ENCODE assay signal across 8 cellular contexts in genomic region chr5:115626444-115626823, GRCh38. TPM values are rescaled to one million over a fixed set of nuclear protein-coding genes. Genes with fewer than 3 reads are reported as not detected.
DNase-seq lines count a peak whose midpoint lies in the region; ATAC-seq and TF ChIP-seq lines count a peak whose summit lies in the region.

No MANE protein-coding gene starts in this region.

- no peak for TF ChIP-seq CTCF in AG04450 (IDR thresholded peaks at IDR 0.05; ENCODE audit: low read depth, low read length)

- peak overlapping the region; percentile 89 for H3K4me3 ChIP-seq in AG04450 (ENCODE audit: low read depth, low read length)

- DNase-seq in AG04450 (ENCODE audit: low read depth, low spot score): no peak
- no peak for DNase-seq in activated CD8-positive, alpha-beta T cell treated with anti-CD3 and anti-CD28 coated beads, Interleukin-2, amount 10 ng/mL, durations not matched to agents 7 days and 5 days
- peak; percentile 25 for DNase-seq in hepatic stellate cell (ENCODE audit: low spot score)
- DNase-seq in stimulated activated effector memory CD8-positive, alpha-beta T cell treated with anti-CD3 and anti-CD28 coated beads, Interleukin-12 subunit alpha, Interleukin-12 subunit beta, amount 100 ng/mL, for 72 hours (ENCODE audit: low spot score in 2 of 2): no peak
- no peak for DNase-seq in stimulated activated naive CD4-positive, alpha-beta T cell (lab: John Stamatoyannopoulos, UW)
- no peak for DNase-seq in cerebellar nuclear complex (lab: John Stamatoyannopoulos, UW)

- peaks cover 24% of the 10 kb centered on the region for H3K4me1 Mint-ChIP-seq in activated CD8-positive, alpha-beta T cell treated with anti-CD3 and anti-CD28 coated beads, Interleukin-2, amount 10 ng/mL, durations not matched to agents 7 days and 5 days (ENCODE audit: low read depth)
- peaks cover 18% of the 10 kb centered on the region for H3K4me1 Mint-ChIP-seq in stimulated activated effector memory CD8-positive, alpha-beta T cell treated with anti-CD3 and anti-CD28 coated beads, Interleukin-12 subunit alpha, Interleukin-12 subunit beta, amount 100 ng/mL, for 72 hours

- ATAC-seq in GM19035 (IDR thresholded peaks at IDR 0.05; ENCODE audit: unreplicated experiment): peak; percentile 40
- ATAC-seq in HG03159 (IDR thresholded peaks at IDR 0.05; ENCODE audit: unreplicated experiment): peak; percentile 21
- peak; percentile 30 for ATAC-seq in activated CD8-positive, alpha-beta T cell treated with anti-CD3 and anti-CD28 coated beads, Interleukin-2, amount 10 ng/mL, durations not matched to agents 7 days and 5 days
- peak; percentile 53 for ATAC-seq in stimulated activated effector memory CD8-positive, alpha-beta T cell treated with anti-CD3 and anti-CD28 coated beads, Interleukin-12 subunit alpha, Interleukin-12 subunit beta, amount 100 ng/mL, for 72 hours

- no peak overlapping the region for H3K4me3 Mint-ChIP-seq in activated CD8-positive, alpha-beta T cell treated with anti-CD3 and anti-CD28 coated beads, Interleukin-2, amount 10 ng/mL, durations not matched to agents 7 days and 5 days
- no peak overlapping the region for H3K4me3 Mint-ChIP-seq in stimulated activated effector memory CD8-positive, alpha-beta T cell treated with anti-CD3 and anti-CD28 coated beads, Interleukin-12 subunit alpha, Interleukin-12 subunit beta, amount 100 ng/mL, for 72 hours

- H3K9me3 Mint-ChIP-seq in activated CD8-positive, alpha-beta T cell treated with anti-CD3 and anti-CD28 coated beads, Interleukin-2, amount 10 ng/mL, durations not matched to agents 7 days and 5 days (ENCODE audit: insufficient read depth): no peaks in the 10 kb centered on the region
- H3K9me3 Mint-ChIP-seq in stimulated activated effector memory CD8-positive, alpha-beta T cell treated with anti-CD3 and anti-CD28 coated beads, Interleukin-12 subunit alpha, Interleukin-12 subunit beta, amount 100 ng/mL, for 72 hours: no peaks in the 10 kb centered on the region

- CTCF ChIA-PET in AG04450 (lab: Charles Lee): interaction anchor here (4.7 kb wide), 1 partner anchor 317 kb away, joined by 26 read pairs; no protein-coding TSS in a partner anchor
- CTCF ChIA-PET in activated CD8-positive, alpha-beta T cell treated with anti-CD3 and anti-CD28 coated beads, Interleukin-2, amount 10 ng/mL, durations not matched to agents 7 days and 5 days (lab: Charles Lee): interaction anchor here (2.3 kb wide), 1 partner anchor 9 kb away, joined by 17 read pairs; no protein-coding TSS in a partner anchor

- peak overlapping the region; percentile 67 for H3K27ac ChIP-seq in AG04450 (ENCODE audit: low read depth, low read length)

- peaks cover 6% of the 10 kb centered on the region for H3K27me3 Mint-ChIP-seq in activated CD8-positive, alpha-beta T cell treated with anti-CD3 and anti-CD28 coated beads, Interleukin-2, amount 10 ng/mL, durations not matched to agents 7 days and 5 days (ENCODE audit: low read depth)

- POLR2A ChIA-PET in AG04450 (lab: Yijun Ruan, JAX): no interaction called here
- POLR2A ChIA-PET in activated CD8-positive, alpha-beta T cell treated with anti-CD3 and anti-CD28 coated beads, Interleukin-2, amount 10 ng/mL, durations not matched to agents 7 days and 5 days (lab: Charles Lee): no interaction called here

- H3K36me3 Mint-ChIP-seq in activated CD8-positive, alpha-beta T cell treated with anti-CD3 and anti-CD28 coated beads, Interleukin-2, amount 10 ng/mL, durations not matched to agents 7 days and 5 days (ENCODE audit: low read depth): peaks cover 15% of the 10 kb centered on the region
- H3K36me3 Mint-ChIP-seq in stimulated activated effector memory CD8-positive, alpha-beta T cell treated with anti-CD3 and anti-CD28 coated beads, Interleukin-12 subunit alpha, Interleukin-12 subunit beta, amount 100 ng/mL, for 72 hours: peaks cover 15% of the 10 kb centered on the region

- no peaks in the 10 kb centered on the region for H3K9me3 ChIP-seq in AG04450 (ENCODE audit: control insufficient read depth, insufficient read depth, low read length)

- no peak overlapping the region for H3K27ac Mint-ChIP-seq in activated CD8-positive, alpha-beta T cell treated with anti-CD3 and anti-CD28 coated beads, Interleukin-2, amount 10 ng/mL, durations not matched to agents 7 days and 5 days
- no peak overlapping the region for H3K27ac Mint-ChIP-seq in stimulated activated effector memory CD8-positive, alpha-beta T cell treated with anti-CD3 and anti-CD28 coated beads, Interleukin-12 subunit alpha, Interleukin-12 subunit beta, amount 100 ng/mL, for 72 hours

- H3K27me3 ChIP-seq in AG04450 (ENCODE audit: control insufficient read depth, insufficient read depth, low read length): no peaks in the 10 kb centered on the region

RNA-seq across cellular contexts. Expression of gene TMED7, which starts 0.6 kb away (rescaled TPM):
- 74.2 and 110 TPM in 2 replicates for polyA plus RNA-seq in AG04450 (2011; rRNA removed)
- polyA minus RNA-seq in AG04450 (2011; rRNA and poly(A)+ RNA removed): 37.8 and 76.2 TPM in 2 replicates
- total RNA-seq in activated CD8-positive, alpha-beta T cell treated with anti-CD3 and anti-CD28 coated beads, Interleukin-2, amount 10 ng/mL, durations not matched to agents 7 days and 5 days: 10 to 100 TPM; 40.5 to 48.9 TPM

RNA-seq across cellular contexts. Expression of gene TICAM2, which starts 24.2 kb away (rescaled TPM):
- polyA plus RNA-seq in AG04450 (2011; rRNA removed): 2.3 and 4.3 TPM in 2 replicates
- polyA minus RNA-seq in AG04450 (2011; rRNA and poly(A)+ RNA removed): 0.23 and 1.3 TPM in 2 replicates
- total RNA-seq in activated CD8-positive, alpha-beta T cell treated with anti-CD3 and anti-CD28 coated beads, Interleukin-2, amount 10 ng/mL, durations not matched to agents 7 days and 5 days: under 1 TPM; 0.47 to 0.55 TPM
